ENCODE assay signal across 5 cellular contexts in genomic region chr4:175691791-175692190, GRCh38.
"Had no signal": no experiment of that assay in that cellular context is flagged by ENCODE, and none has a peak within 500 bp of the region (broad histone marks: within the 10 kb centered on the region; RNA-seq: fewer than 3 reads in every experiment).

No MANE protein-coding gene starts in this region.

- DNase-seq: GM23248, GOT3, H7, HFFc6, KBM-7 had no signal
